Comparison of ENCODE assay signal across 8 cellular contexts in genomic region chr12:64672925-64673409, GRCh38.
DNase-seq lines count a peak whose midpoint lies in the region; ATAC-seq and TF ChIP-seq lines count a peak whose summit lies in the region.

No MANE protein-coding gene starts in this region.

- intact Hi-C loops in OCI-LY7 (cut with micrococcal nuclease; ENCODE audit: unreplicated experiment) (no loop called here), mammary epithelial cell (cut with micrococcal nuclease) (no loop called here)

- peak overlapping the region; percentile 53 for H3K4me2 ChIP-seq in OCI-LY7 (ENCODE audit: low read length)
- peak overlapping the region; percentile 47 for H3K4me2 ChIP-seq in mammary epithelial cell (ENCODE audit: insufficient read depth, low read depth, low read length)

- no peaks in the 10 kb centered on the region for H3K27me3 ChIP-seq in mammary epithelial cell (ENCODE audit: insufficient read depth, low read length)
- H3K27me3 ChIP-seq in mucosa of rectum (ENCODE audit: control insufficient read depth in 2 of 2, insufficient read depth in 2 of 2, low read length in 2 of 2): no peaks in the 10 kb centered on the region

- H2AFZ ChIP-seq in OCI-LY7 (ENCODE audit: low read length): no peak overlapping the region
- no peak overlapping the region for H2AFZ ChIP-seq in mammary epithelial cell (ENCODE audit: low read depth, low read length)

- dilution Hi-C loops in mammary epithelial cell (cut with HindIII; ENCODE audit: low sequenced_read_pairs): no loop called here

- BruUV-seq in OCI-LY7 (replicated peaks; lab: Mats Ljungman, UMichigan) (no TSS peak), mammary epithelial cell (replicated peaks; lab: Mats Ljungman, UMichigan) (no TSS peak)

- H3K79me2 ChIP-seq in OCI-LY7 (ENCODE audit: insufficient read depth, low read depth, low read length) (peaks cover 93% of the 10 kb centered on the region), mammary epithelial cell (ENCODE audit: insufficient read depth, low read length) (peaks cover 78% of the 10 kb centered on the region)

- no peak for ATAC-seq in GM19463 (IDR thresholded peaks at IDR 0.05; ENCODE audit: unreplicated experiment)

- peak; percentile 29 for DNase-seq in activated gamma-delta T cell treated with Interleukin-2 at 50 U/mL for 16 hours
- no peak for DNase-seq in activated gamma-delta T cell (lab: John Stamatoyannopoulos, UW)
- peak; percentile 18 for DNase-seq in OCI-LY7 (ENCODE audit: low spot score)
- DNase-seq in mammary epithelial cell: peak; percentile 41
- no peak for DNase-seq in SK-N-DZ (ENCODE audit: low spot score)
- DNase-seq in T1000 (lab: John Stamatoyannopoulos, UW): no peak

- H3K4me1 ChIP-seq in OCI-LY7 (ENCODE audit: insufficient read depth, low read length, poor library complexity, severe bottlenecking) (peaks cover 87% of the 10 kb centered on the region), mammary epithelial cell (ENCODE audit: insufficient read depth, low read length) (peaks cover 49% of the 10 kb centered on the region), mucosa of rectum (ENCODE audit: control insufficient read depth in 2 of 2, insufficient read depth in 2 of 2, low read length in 2 of 2) (peaks cover 70 to 71% of the 10 kb centered on the region in 2 donors)

- H3K9me2 ChIP-seq in OCI-LY7 (ENCODE audit: insufficient read depth, low read length): no peaks in the 10 kb centered on the region

- H3K27ac ChIP-seq in OCI-LY7 (ENCODE audit: low read depth, low read length, poor library complexity, severe bottlenecking) (peak overlapping the region; percentile 49), mammary epithelial cell (ENCODE audit: insufficient read depth, low read depth, low read length) (peak overlapping the region; percentile 34), mucosa of rectum (ENCODE audit: low read depth in 2 of 2, low read length in 2 of 2) (peak overlapping the region; percentile 78 to 82)

- H3K36me3 ChIP-seq in OCI-LY7 (ENCODE audit: insufficient read depth, low read length): no peaks in the 10 kb centered on the region
- H3K36me3 ChIP-seq in mammary epithelial cell (ENCODE audit: insufficient read depth, low read length): no peaks in the 10 kb centered on the region
- no peaks in the 10 kb centered on the region for H3K36me3 ChIP-seq in mucosa of rectum (ENCODE audit: control insufficient read depth in 2 of 2, insufficient read depth in 2 of 2, low read length in 2 of 2)

- WGBS in mammary epithelial cell (ENCODE audit: low coverage, missing lambda C conversion rate): 32% methylated on average over 6 of the region's 8 CpGs

- no peak for TF ChIP-seq CTCF in OCI-LY7 (conservative IDR thresholded peaks at IDR 0.05; ENCODE audit: low read length)
- TF ChIP-seq CTCF in mammary epithelial cell (conservative IDR thresholded peaks at IDR 0.05 in 1 of 2, IDR thresholded peaks at IDR 0.05 in 1 of 2; ENCODE audit: extremely low read depth in 1 of 2, insufficient read depth in 1 of 2, low read depth in 1 of 2, low read length in 2 of 2): no peak

- H3K9ac ChIP-seq in mammary epithelial cell (ENCODE audit: insufficient read depth, low read length) (no peak overlapping the region), mucosa of rectum (ENCODE audit: low read depth in 1 of 2, low read length in 2 of 2) (peak overlapping the region; percentile 28 to 36)

- H3K9me3 ChIP-seq in OCI-LY7 (ENCODE audit: low read length) (no peaks in the 10 kb centered on the region), mammary epithelial cell (replicated peaks; ENCODE audit: insufficient read depth, low read length) (no peaks in the 10 kb centered on the region), mucosa of rectum (ENCODE audit: control insufficient read depth in 2 of 2, low read length in 2 of 2) (no peaks in the 10 kb centered on the region)

- POLR2A ChIA-PET in OCI-LY7 (lab: Charles Lee): interaction anchor here (0.6 to 0.9 kb wide), 2 partner anchors 44 to 62 kb away, joined by 3 to 4 read pairs; no protein-coding TSS in a partner anchor

- in situ Hi-C loops in mammary epithelial cell (cut with MboI; ENCODE audit: low sequenced_read_pairs in 2 of 2): loop anchor here in 1 of 2 donors (10.0 kb wide), 1 partner anchor 58 kb away; the partner anchor contains the start of gene RASSF3

- H3K4me3 ChIP-seq in OCI-LY7 (ENCODE audit: low read depth, low read length, poor library complexity, severe bottlenecking): peak overlapping the region; percentile 13
- H3K4me3 ChIP-seq in mammary epithelial cell (replicated peaks in 1 of 3; ENCODE audit: insufficient read depth in 1 of 3, low read depth in 2 of 3, low read length in 3 of 3): no peak overlapping the region
- peak overlapping the region; percentile 1 to 14 for H3K4me3 ChIP-seq in mucosa of rectum (ENCODE audit: low read length in 2 of 2)

- peaks cover 22% of the 10 kb centered on the region for H4K20me1 ChIP-seq in OCI-LY7 (ENCODE audit: insufficient read depth, low read length)
- no peaks in the 10 kb centered on the region for H4K20me1 ChIP-seq in mammary epithelial cell (ENCODE audit: insufficient read depth, low read length)

- CTCF ChIA-PET in OCI-LY7 (lab: Charles Lee; ENCODE audit: unreplicated experiment): no interaction called here
- CTCF ChIA-PET in mammary epithelial cell (lab: Charles Lee; ENCODE audit: low non-redundant PET): no interaction called here

Comparison
In these comparisons a context has a peak if more than half of its experiments do, and no peak if none do; other contexts are left out.
1. DNase-seq: peak in activated gamma-delta T cell treated with Interleukin-2 at 50 U/mL for 16 hours (single experiment), OCI-LY7 (single experiment) and mammary epithelial cell (single experiment); none in activated gamma-delta T cell (single experiment), SK-N-DZ (single experiment) and T1000 (single experiment).
2. H3K4me3 ChIP-seq: peak in OCI-LY7 (single experiment) and mucosa of rectum (2 of 2); none in mammary epithelial cell (0 of 3).
3. Peak in every context shown above with its lines, with median percentiles within 50 percentile points of each other: H3K27ac ChIP-seq.